Comparison of ENCODE assay signal across 8 cellular contexts in genomic region chr11:833849-834311, GRCh38. TPM values are rescaled to one million over a fixed set of nuclear protein-coding genes. Genes with fewer than 3 reads are reported as not detected.
A peak's percentile ranks its signal among the peaks of the same experiment; 100 is the strongest.
DNase-seq lines count a peak whose midpoint lies in the region; ATAC-seq and TF ChIP-seq lines count a peak whose summit lies in the region.

No MANE protein-coding gene starts in this region.

- peaks cover 10% of the 10 kb centered on the region; the same call in 1 of the 2 replicates for H4K20me1 ChIP-seq in HCT116 (ENCODE audit: insufficient read depth)
- H4K20me1 ChIP-seq in hepatocyte (ENCODE audit: insufficient read depth, poor library complexity, severe bottlenecking) = peaks cover 21% of the 10 kb centered on the region

- peaks cover 15% of the 10 kb centered on the region for H3K36me3 Mint-ChIP-seq in activated B cell treated with CpG ODN at 0.5 μM for 24 hours (ENCODE audit: low read depth)

- no peaks in the 10 kb centered on the region for H3K9me3 ChIP-seq in HCT116 (ENCODE audit: control insufficient read depth in 1 of 2, insufficient read depth in 1 of 2, low read depth in 1 of 2, low read length in 2 of 2)
- no peaks in the 10 kb centered on the region for H3K9me3 ChIP-seq in hepatocyte (ENCODE audit: low read depth)

- no peak for TF ChIP-seq RAD21 in HCT116 (IDR thresholded peaks at IDR 0.05; ENCODE audit: low read depth)

- H3K27ac ChIP-seq in HCT116 (ENCODE audit: low read depth, low read length) (peak overlapping the region; percentile 96), hepatocyte (peak overlapping the region; percentile 87), skin epidermis (peak overlapping the region in 20 of 21 experiments; percentile 65 to 93 (median 88))

- peak overlapping the region; percentile 64 for H3K4me3 Mint-ChIP-seq in activated B cell treated with CpG ODN at 0.5 μM for 24 hours

- H3K36me3 ChIP-seq in HCT116 (ENCODE audit: control insufficient read depth in 1 of 2, insufficient read depth in 2 of 2, low read length in 2 of 2) = peaks cover 3 to 22% of the 10 kb centered on the region in 2 experiments; a peak in 2 of 4 replicates
- no peaks in the 10 kb centered on the region for H3K36me3 ChIP-seq in hepatocyte (replicated peaks; ENCODE audit: insufficient read depth, low read depth)

- WGBS in hepatocyte (ENCODE audit: low lambda C conversion rate, missing lambda C conversion rate) = 50% methylated on average over 9 of the region's 9 CpGs

- H3K4me1 ChIP-seq in HCT116 (ENCODE audit: control insufficient read depth in 1 of 2, insufficient read depth in 2 of 2, low read length in 2 of 2) (peaks cover 28 to 64% of the 10 kb centered on the region in 2 experiments), hepatocyte (ENCODE audit: insufficient read depth) (peaks cover 44% of the 10 kb centered on the region)

- peaks cover 33% of the 10 kb centered on the region for H3K4me1 Mint-ChIP-seq in activated B cell treated with CpG ODN at 0.5 μM for 24 hours

- TF ChIP-seq POLR2A in HCT116 (IDR thresholded peaks at IDR 0.05; ENCODE audit: borderline replicate concordance, extremely low read depth, insufficient read depth, insufficient read length) = no peak

- TF ChIP-seq CTCF in HCT116 (IDR thresholded peaks at IDR 0.05 in 2 of 3, conservative IDR thresholded peaks at IDR 0.05 in 1 of 3; ENCODE audit: borderline replicate concordance in 1 of 3, insufficient read depth in 1 of 3, low read depth in 2 of 3, low read length in 2 of 3) = no peak
- no peak for TF ChIP-seq CTCF in activated B cell treated with CpG ODN at 0.5 μM for 24 hours (IDR thresholded peaks at IDR 0.05)
- no peak for TF ChIP-seq CTCF in hepatocyte (IDR thresholded peaks at IDR 0.05; ENCODE audit: poor library complexity)

- peak overlapping the region; percentile 96 for H3K4me2 ChIP-seq in HCT116 (ENCODE audit: low read length)
- H3K4me2 ChIP-seq in hepatocyte = peak overlapping the region; percentile 98

- POLR2A ChIA-PET in HCT116 (lab: Charles Lee) = interaction anchor here (1.7 to 2.2 kb wide), 4 partner anchors 10 to 25 kb away, joined by 9 to 26 read pairs (median 14); partner anchors contain the start of gene RPLP2
- POLR2A ChIA-PET in activated B cell treated with CpG ODN at 0.5 μM for 24 hours (lab: Charles Lee) = interaction anchor here (0.9 to 8.3 kb wide), 4 partner anchors 9 to 24 kb away, joined by 3 to 104 read pairs (median 21); partner anchors contain the start of genes PNPLA2, POLR2L, RPLP2 and TSPAN4

- peaks cover 57% of the 10 kb centered on the region for H3K79me2 ChIP-seq in HCT116 (ENCODE audit: insufficient read depth, low read length)
- H3K79me2 ChIP-seq in hepatocyte = peaks cover 31% of the 10 kb centered on the region

- intact Hi-C loops in HCT116 (cut with micrococcal nuclease) (no loop called here), activated B cell treated with CpG ODN at 0.5 μM for 24 hours (cut with micrococcal nuclease) (loop anchor here (5.0 kb wide), 1 partner anchor 37 kb away; the partner anchor contains the start of gene SLC25A22)

- ATAC-seq in HCT116 (no peak), activated B cell treated with CpG ODN at 0.5 μM for 24 hours (ENCODE audit: low read depth) (no peak), GM18870 (IDR thresholded peaks at IDR 0.05; ENCODE audit: unreplicated experiment) (no peak)

- H3K9me3 Mint-ChIP-seq in activated B cell treated with CpG ODN at 0.5 μM for 24 hours = no peaks in the 10 kb centered on the region

- H3K27ac Mint-ChIP-seq in activated B cell treated with CpG ODN at 0.5 μM for 24 hours = no peak overlapping the region

- H3K27me3 ChIP-seq in HCT116 (ENCODE audit: insufficient read depth, low read length) (no peaks in the 10 kb centered on the region), hepatocyte (peaks cover 3% of the 10 kb centered on the region)

- H3K9me2 ChIP-seq in HCT116 (ENCODE audit: insufficient read depth) (no peaks in the 10 kb centered on the region), hepatocyte (replicated peaks; ENCODE audit: insufficient read depth) (no peaks in the 10 kb centered on the region)

- CTCF ChIA-PET in HCT116 (lab: Charles Lee) (interaction anchor here (1.1 kb wide), 1 partner anchor 23 kb away, joined by 3 read pairs; no protein-coding TSS in a partner anchor), activated B cell treated with CpG ODN at 0.5 μM for 24 hours (lab: Charles Lee) (interaction anchor here (1.4 kb wide), 1 partner anchor 9 kb away, joined by 4 read pairs; the partner anchor contains the start of gene TSPAN4)

- BruUV-seq in HCT116 (replicated peaks; lab: Mats Ljungman, UMichigan) = no TSS peak

- H3K4me3 ChIP-seq in HCT116 (replicated peaks in 1 of 2; ENCODE audit: low read depth in 1 of 2, low read length in 2 of 2) (peak overlapping the region; percentile 82 to 90), hepatocyte (peak overlapping the region; percentile 44), skin epidermis (peak overlapping the region; percentile 59 to 77 (median 71))

- H3K9ac ChIP-seq in HCT116 (ENCODE audit: low read length) = peak overlapping the region; percentile 93

- DNase-seq in HCT116 (ENCODE audit: low read depth, low spot score) (no peak), activated B cell treated with CpG ODN at 0.5 μM for 24 hours (no peak), hepatocyte (ENCODE audit: low spot score) (no peak), LoVo (ENCODE audit: low spot score) (no peak), nucleus accumbens (lab: John Stamatoyannopoulos, UW) (no peak), iPS-NIHi7 (ENCODE audit: extremely low spot score) (no peak)

- RAD21 ChIA-PET in HCT116 (lab: Charles Lee; ENCODE audit: low non-redundant PET in 1 of 2, low total read pairs in 2 of 2, uncharacterized antibody in 2 of 2, unreplicated experiment in 2 of 2) = no interaction called here

- H3K27me3 Mint-ChIP-seq in activated B cell treated with CpG ODN at 0.5 μM for 24 hours = peaks cover 3% of the 10 kb centered on the region

- H2AFZ ChIP-seq in HCT116 (ENCODE audit: low read depth, low read length, poor library complexity, severe bottlenecking) = no peak overlapping the region
- no peak overlapping the region for H2AFZ ChIP-seq in hepatocyte

TF ChIP-seq in HCT116, 20 proteins besides CTCF, POLR2A, EP300 and RAD21:
- TF ChIP-seq YY1 (IDR thresholded peaks at IDR 0.05; ENCODE audit: extremely low read depth, insufficient replicate concordance, low read depth, low read length) = no peak
- no peak for TF ChIP-seq TCF7L2 (IDR thresholded peaks at IDR 0.05; ENCODE audit: borderline replicate concordance, extremely low read depth, insufficient read depth, insufficient read length)
- no peak for TF ChIP-seq EZH2 (IDR thresholded peaks at IDR 0.05)
- TF ChIP-seq CEBPB (IDR thresholded peaks at IDR 0.05; ENCODE audit: low read depth) = no peak
- 0 out of 2 replicates have a peak, but pooled peaks have one; percentile 11 for TF ChIP-seq POLR2AphosphoS5 (IDR thresholded peaks at IDR 0.05; ENCODE audit: low read depth, low read length)

RNA-seq across cellular contexts. Expression of gene CD151, which starts 1.1 kb away (rescaled TPM):
- total RNA-seq in HCT116 (2021; ENCODE audit: unreplicated experiment) = 296 TPM
- 435 and 571 TPM in 2 replicates for polyA plus RNA-seq in HCT116 (2012)
- 14.4 and 14.5 TPM in 2 replicates for total RNA-seq in activated B cell treated with CpG ODN at 0.5 μM for 24 hours
- 248 and 260 TPM in 2 replicates for total RNA-seq in hepatocyte
- 356 and 392 TPM in 2 replicates for polyA plus RNA-seq in hepatocyte

RNA-seq across cellular contexts. Expression of gene CRACR2B, which starts 6.2 kb away (rescaled TPM):
- total RNA-seq in HCT116 (2021; ENCODE audit: unreplicated experiment) (11.8 TPM), activated B cell treated with CpG ODN at 0.5 μM for 24 hours (4.1 and 4.5 TPM in 2 replicates), hepatocyte (9.7 and 10.2 TPM in 2 replicates)
- polyA plus RNA-seq in HCT116 (2012) = 9.1 and 10.2 TPM in 2 replicates
- polyA plus RNA-seq in hepatocyte = 33.2 and 39.7 TPM in 2 replicates

RNA-seq across cellular contexts. Expression of gene POLR2L, which starts 8.4 kb away (rescaled TPM):
- 211 TPM for total RNA-seq in HCT116 (2021; ENCODE audit: unreplicated experiment)
- polyA plus RNA-seq in HCT116 (2012) = 308 and 311 TPM in 2 replicates
- 83.9 and 90.2 TPM in 2 replicates for total RNA-seq in activated B cell treated with CpG ODN at 0.5 μM for 24 hours
- total RNA-seq in hepatocyte = 38.0 and 50.2 TPM in 2 replicates
- polyA plus RNA-seq in hepatocyte = 372 and 402 TPM in 2 replicates

RNA-seq across cellular contexts. Expression of gene TSPAN4, which starts 8.8 kb away (rescaled TPM):
- total RNA-seq in HCT116 (2021; ENCODE audit: unreplicated experiment) (50.3 TPM), activated B cell treated with CpG ODN at 0.5 μM for 24 hours (2.2 and 2.3 TPM in 2 replicates), hepatocyte (62.5 and 82.8 TPM in 2 replicates)
- 61.5 and 64.3 TPM in 2 replicates for polyA plus RNA-seq in HCT116 (2012)
- polyA plus RNA-seq in hepatocyte = 148 and 177 TPM in 2 replicates

RNA-seq across cellular contexts. Expression of gene PNPLA2, which starts 15.2 kb away (rescaled TPM):
- total RNA-seq in HCT116 (2021; ENCODE audit: unreplicated experiment) (124 TPM), activated B cell treated with CpG ODN at 0.5 μM for 24 hours (52.9 and 53.2 TPM in 2 replicates), hepatocyte (12.2 and 12.9 TPM in 2 replicates)
- 115 and 142 TPM in 2 replicates for polyA plus RNA-seq in HCT116 (2012)
- 50.0 and 57.3 TPM in 2 replicates for polyA plus RNA-seq in hepatocyte

Comparison
In these comparisons a context has a peak if more than half of its experiments do, and no peak if none do; other contexts are left out.
1. RNA of gene CD151, which starts 1.1 kb away (total RNA-seq): 296 TPM in HCT116 (single experiment) and 248 to 260 TPM in hepatocyte; 14.4 to 14.5 TPM in activated B cell treated with CpG ODN at 0.5 μM for 24 hours; every median in the first group is over 10 times any median in the second.
2. Peak in every context shown above with its lines, with median percentiles within 50 percentile points of each other: H3K27ac ChIP-seq and H3K4me3 ChIP-seq.